ENCODE assay signal across 15 cellular contexts in the genomic region with DNA sequence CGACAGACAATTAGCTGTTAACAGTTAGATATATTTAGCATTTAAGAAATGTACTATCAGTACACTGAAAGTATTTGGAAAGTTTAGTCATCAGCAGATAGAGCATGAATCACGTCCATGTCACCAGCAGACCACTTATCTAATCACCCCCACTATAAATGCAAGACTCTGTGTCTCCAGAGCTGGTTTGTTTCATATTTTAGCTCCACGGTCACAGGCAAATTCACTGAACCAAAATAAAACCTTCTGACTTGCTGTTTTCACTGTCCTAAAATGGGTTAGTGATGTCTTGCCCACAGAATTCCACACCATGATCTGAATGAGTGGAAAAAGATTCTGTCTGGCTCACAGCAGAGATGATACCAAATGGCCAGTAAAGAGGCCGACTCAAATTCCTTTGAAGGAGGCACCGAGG.
DNase-seq lines count a peak whose midpoint lies in the region; ATAC-seq, FAIRE-seq and TF ChIP-seq lines count a peak whose summit lies in the region.
"Had no signal": no experiment of that assay in that cellular context is flagged by ENCODE, and none has a peak within 500 bp of the region (broad histone marks: within the 10 kb centered on the region; RNA-seq: fewer than 3 reads in every experiment).

No MANE protein-coding gene starts in this region.

- WGBS in transverse colon (ENCODE audit: low coverage in 1 of 2), 2 donors = 55 to 63% methylated on average over 5 of the region's 5 CpGs

- DNase-seq in Right ventricle myocardium inferior (ENCODE audit: missing footprints) = no peak
- DNase-seq in cardiac septum (ENCODE audit: low spot score) = no peak
- peak; percentile 79 for DNase-seq in bronchial epithelial cell (ENCODE audit: low read depth)
- peak; percentile 71 for DNase-seq in islet precursor cell
- DNase-seq in SHP77 treated with DMSO at 0.1 percent for 48 hours (lab: John Stamatoyannopoulos, UW) = no peak
- no peak for DNase-seq in GM19240 (ENCODE audit: insufficient read length, low spot score)
- no peak for DNase-seq in transverse colon
- DNase-seq: 8988T; activated CD4-positive, alpha-beta T cell treated with anti-CD3 and anti-CD28 coated beads for 4 hours; activated gamma-delta T cell; effector CD4-positive, alpha-beta T cell; left lung; NCI-H187 had no signal

- H3K4me3 ChIP-seq in bronchial epithelial cell (ENCODE audit: low read depth, low read length) (no peak overlapping the region), transverse colon (no peak overlapping the region)
- H3K4me3 ChIP-seq: left lung had no signal

- no peaks in the 10 kb centered on the region for H3K9me3 ChIP-seq in transverse colon
- H3K9me3 ChIP-seq: left lung had no signal

- no peaks in the 10 kb centered on the region for H3K27me3 ChIP-seq in bronchial epithelial cell (ENCODE audit: control insufficient read depth, insufficient read depth, low read length)
- no peaks in the 10 kb centered on the region for H3K27me3 ChIP-seq in transverse colon
- H3K27me3 ChIP-seq: left lung had no signal

- H3K36me3 ChIP-seq in bronchial epithelial cell (ENCODE audit: control insufficient read depth, insufficient read depth, low read length) (no peaks in the 10 kb centered on the region), transverse colon (no peaks in the 10 kb centered on the region)
- H3K36me3 ChIP-seq: left lung had no signal

- FAIRE-seq in bronchial epithelial cell (lab: Jason Lieb, UNC) = no peak

- no peaks in the 10 kb centered on the region for H3K4me1 ChIP-seq in transverse colon
- H3K4me1 ChIP-seq: left lung had no signal

- intact Hi-C loops in Right ventricle myocardium inferior (cut with DNase I) (loop anchor here (1.0 kb wide), 1 partner anchor 62 kb away; no protein-coding TSS in a partner anchor), cardiac septum (cut with DNase I) (no loop called here), transverse colon (cut with DNase I; ENCODE audit: low total_unique reads) (no loop called here)

- TF ChIP-seq POLR2A in transverse colon (IDR thresholded peaks at IDR 0.05) = no peak

- no peak for TF ChIP-seq EP300 in transverse colon (IDR thresholded peaks at IDR 0.05; ENCODE audit: low read depth)

- in situ Hi-C loops in transverse colon (cut with MboI; ENCODE audit: low pct_ligation_motif_present in 1 of 4, low pct_unique_long_range_greater_than_20kb in 1 of 4, low sequenced_read_pairs in 3 of 4) = no loop called here

- ATAC-seq in Right ventricle myocardium inferior = peak; percentile 88
- ATAC-seq in GM18909 (IDR thresholded peaks at IDR 0.05; ENCODE audit: poor library complexity, unreplicated experiment) = no peak
- ATAC-seq: Panc1 had no signal

- TF ChIP-seq CTCF in bronchial epithelial cell (IDR thresholded peaks at IDR 0.05; ENCODE audit: insufficient read depth, low read length, severe bottlenecking) = no peak
- no peak for TF ChIP-seq CTCF in transverse colon (IDR thresholded peaks at IDR 0.05)

- H3K27ac ChIP-seq in transverse colon = no peak overlapping the region
- H3K27ac ChIP-seq: left lung had no signal

Comparison
In these comparisons a context has a peak if more than half of its experiments do, and no peak if none do; other contexts are left out.
1. DNase-seq: peak in bronchial epithelial cell (single experiment) and islet precursor cell (single experiment); none in Right ventricle myocardium inferior (single experiment), cardiac septum (single experiment), SHP77 treated with DMSO at 0.1 percent for 48 hours (single experiment), GM19240 (single experiment) and transverse colon (single experiment).